In genomic region chr5:120817044-120817985, GRCh38 we compare ENCODE assay signal across 11 cellular contexts.
DNase-seq lines count a peak whose midpoint lies in the region; ATAC-seq and TF ChIP-seq lines count a peak whose summit lies in the region.
"Had no signal": no experiment of that assay in that cellular context is flagged by ENCODE, and none has a peak within 500 bp of the region (broad histone marks: within the 10 kb centered on the region; RNA-seq: fewer than 3 reads in every experiment).

No MANE protein-coding gene starts in this region.

- H3K27ac Mint-ChIP-seq in endothelial cell (ENCODE audit: unreplicated experiment) (no peak overlapping the region), progenitor cell of endocrine pancreas (no peak overlapping the region)
- no peak overlapping the region for H3K27ac Mint-ChIP-seq in stimulated activated effector memory CD8-positive, alpha-beta T cell treated with anti-CD3 and anti-CD28 coated beads, Interleukin-12 subunit alpha, Interleukin-12 subunit beta, amount 100 ng/mL, for 72 hours
- H3K27ac Mint-ChIP-seq: activated CD4-positive, alpha-beta T cell treated with anti-CD3 and anti-CD28 coated beads, Interleukin-2, amount 10 ng/mL, durations not matched to agents 7 days and 5 days; B cell; stimulated activated naive CD8-positive, alpha-beta T cell treated with anti-CD3 and anti-CD28 coated beads, Interleukin-15, Interleukin-2, amounts not matched to agents 100 ng/mL and 50 ng/mL, for 24 hours had no signal

- H3K4me1 Mint-ChIP-seq in endothelial cell (ENCODE audit: unreplicated experiment) (no peaks in the 10 kb centered on the region), progenitor cell of endocrine pancreas (ENCODE audit: low read depth) (no peaks in the 10 kb centered on the region)
- H3K4me1 Mint-ChIP-seq in stimulated activated effector memory CD8-positive, alpha-beta T cell treated with anti-CD3 and anti-CD28 coated beads, Interleukin-12 subunit alpha, Interleukin-12 subunit beta, amount 100 ng/mL, for 72 hours = no peaks in the 10 kb centered on the region
- H3K4me1 Mint-ChIP-seq: activated CD4-positive, alpha-beta T cell treated with anti-CD3 and anti-CD28 coated beads, Interleukin-2, amount 10 ng/mL, durations not matched to agents 7 days and 5 days; B cell had no signal

- no peak for ATAC-seq in stimulated activated effector memory CD8-positive, alpha-beta T cell treated with anti-CD3 and anti-CD28 coated beads, Interleukin-12 subunit alpha, Interleukin-12 subunit beta, amount 100 ng/mL, for 72 hours

- H3K27me3 Mint-ChIP-seq in endothelial cell (ENCODE audit: unreplicated experiment) (no peaks in the 10 kb centered on the region), progenitor cell of endocrine pancreas (no peaks in the 10 kb centered on the region)
- H3K27me3 Mint-ChIP-seq: activated CD4-positive, alpha-beta T cell treated with anti-CD3 and anti-CD28 coated beads, Interleukin-2, amount 10 ng/mL, durations not matched to agents 7 days and 5 days; B cell; stimulated activated naive CD8-positive, alpha-beta T cell treated with anti-CD3 and anti-CD28 coated beads, Interleukin-15, Interleukin-2, amounts not matched to agents 100 ng/mL and 50 ng/mL, for 24 hours had no signal

- peak; percentile 4 for DNase-seq in NCI-H82 (lab: John Stamatoyannopoulos, UW)
- no peak for DNase-seq in NCI-H82 treated with DMSO at 0.1 percent for 48 hours (lab: John Stamatoyannopoulos, UW; ENCODE audit: unreplicated experiment)
- DNase-seq in NCI-H69 (lab: John Stamatoyannopoulos, UW) = peak; percentile 18
- peak; percentile 16 for DNase-seq in endothelial cell (ENCODE audit: low spot score)
- DNase-seq in progenitor cell of endocrine pancreas (ENCODE audit: low spot score, unreplicated experiment) = no peak
- no peak for DNase-seq in glomerular visceral epithelial cell (ENCODE audit: extremely low spot score)
- DNase-seq in stimulated activated effector memory CD8-positive, alpha-beta T cell treated with anti-CD3 and anti-CD28 coated beads, Interleukin-12 subunit alpha, Interleukin-12 subunit beta, amount 100 ng/mL, for 72 hours (ENCODE audit: low spot score in 2 of 2) = no peak
- DNase-seq in NCI-H128 (lab: John Stamatoyannopoulos, UW; ENCODE audit: unreplicated experiment) = no peak
- DNase-seq: activated CD4-positive, alpha-beta T cell treated with anti-CD3 and anti-CD28 coated beads, Interleukin-2, amount 10 ng/mL, durations not matched to agents 7 days and 5 days had no signal

- no peak overlapping the region for H3K4me3 Mint-ChIP-seq in endothelial cell (ENCODE audit: unreplicated experiment)
- no peak overlapping the region for H3K4me3 Mint-ChIP-seq in progenitor cell of endocrine pancreas (ENCODE audit: low read depth)
- H3K4me3 Mint-ChIP-seq in stimulated activated effector memory CD8-positive, alpha-beta T cell treated with anti-CD3 and anti-CD28 coated beads, Interleukin-12 subunit alpha, Interleukin-12 subunit beta, amount 100 ng/mL, for 72 hours = no peak overlapping the region
- H3K4me3 Mint-ChIP-seq: activated CD4-positive, alpha-beta T cell treated with anti-CD3 and anti-CD28 coated beads, Interleukin-2, amount 10 ng/mL, durations not matched to agents 7 days and 5 days; B cell; stimulated activated naive CD8-positive, alpha-beta T cell treated with anti-CD3 and anti-CD28 coated beads, Interleukin-15, Interleukin-2, amounts not matched to agents 100 ng/mL and 50 ng/mL, for 24 hours had no signal

- no peaks in the 10 kb centered on the region for H3K36me3 Mint-ChIP-seq in endothelial cell (ENCODE audit: low read depth, unreplicated experiment)
- H3K36me3 Mint-ChIP-seq in progenitor cell of endocrine pancreas (ENCODE audit: insufficient read depth) = no peaks in the 10 kb centered on the region
- no peaks in the 10 kb centered on the region for H3K36me3 Mint-ChIP-seq in stimulated activated effector memory CD8-positive, alpha-beta T cell treated with anti-CD3 and anti-CD28 coated beads, Interleukin-12 subunit alpha, Interleukin-12 subunit beta, amount 100 ng/mL, for 72 hours

- no peaks in the 10 kb centered on the region for H3K9me3 Mint-ChIP-seq in endothelial cell (ENCODE audit: unreplicated experiment)
- peaks cover 20% of the 10 kb centered on the region for H3K9me3 Mint-ChIP-seq in progenitor cell of endocrine pancreas (ENCODE audit: low read depth)
- H3K9me3 Mint-ChIP-seq in stimulated activated effector memory CD8-positive, alpha-beta T cell treated with anti-CD3 and anti-CD28 coated beads, Interleukin-12 subunit alpha, Interleukin-12 subunit beta, amount 100 ng/mL, for 72 hours = peaks cover 12% of the 10 kb centered on the region

- peak; percentile 41 for TF ChIP-seq CTCF in endothelial cell (IDR thresholded peaks at IDR 0.05; ENCODE audit: unreplicated experiment)
- TF ChIP-seq CTCF in progenitor cell of endocrine pancreas (IDR thresholded peaks at IDR 0.05; ENCODE audit: unreplicated experiment) = peak; percentile 50

Comparison
In these comparisons a context has a peak if more than half of its experiments do, and no peak if none do; other contexts are left out.
1. DNase-seq: peak in NCI-H82 (single experiment), NCI-H69 (single experiment) and endothelial cell (single experiment); none in NCI-H82 treated with DMSO at 0.1 percent for 48 hours (single experiment), progenitor cell of endocrine pancreas (single experiment), glomerular visceral epithelial cell (single experiment), stimulated activated effector memory CD8-positive, alpha-beta T cell treated with anti-CD3 and anti-CD28 coated beads, Interleukin-12 subunit alpha, Interleukin-12 subunit beta, amount 100 ng/mL, for 72 hours (0 of 2) and NCI-H128 (single experiment).